ENCODE assay signal across 1 cellular context in the genomic region with DNA sequence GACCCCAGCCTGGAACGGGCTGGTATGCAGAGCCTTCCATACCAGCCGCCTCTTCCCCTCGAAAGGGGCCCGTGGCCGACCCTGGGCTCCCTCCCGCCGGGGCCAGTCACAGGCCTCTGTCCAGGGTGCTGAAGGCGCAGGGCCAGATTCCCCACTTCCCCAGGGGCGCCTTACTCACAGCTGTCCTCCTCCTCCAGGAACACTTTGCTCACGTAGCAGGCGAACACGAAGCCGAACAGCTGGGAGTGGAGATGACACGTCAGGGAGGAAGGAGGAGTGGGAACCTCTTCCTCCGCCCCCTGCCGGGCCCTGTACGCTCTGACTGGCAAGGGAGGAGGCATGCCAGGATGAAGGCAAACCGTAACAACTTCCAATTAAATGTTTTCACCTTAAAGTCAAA.
A peak's percentile ranks its signal among the peaks of the same experiment; 100 is the strongest.
TF ChIP-seq lines count a peak whose summit lies in the region.

No MANE protein-coding gene starts in this region.

TF ChIP-seq in K562, 482 proteins besides CTCF, POLR2A, EP300 and RAD21 (continued from another document and continues in another):
- TF ChIP-seq, protein P1, sequence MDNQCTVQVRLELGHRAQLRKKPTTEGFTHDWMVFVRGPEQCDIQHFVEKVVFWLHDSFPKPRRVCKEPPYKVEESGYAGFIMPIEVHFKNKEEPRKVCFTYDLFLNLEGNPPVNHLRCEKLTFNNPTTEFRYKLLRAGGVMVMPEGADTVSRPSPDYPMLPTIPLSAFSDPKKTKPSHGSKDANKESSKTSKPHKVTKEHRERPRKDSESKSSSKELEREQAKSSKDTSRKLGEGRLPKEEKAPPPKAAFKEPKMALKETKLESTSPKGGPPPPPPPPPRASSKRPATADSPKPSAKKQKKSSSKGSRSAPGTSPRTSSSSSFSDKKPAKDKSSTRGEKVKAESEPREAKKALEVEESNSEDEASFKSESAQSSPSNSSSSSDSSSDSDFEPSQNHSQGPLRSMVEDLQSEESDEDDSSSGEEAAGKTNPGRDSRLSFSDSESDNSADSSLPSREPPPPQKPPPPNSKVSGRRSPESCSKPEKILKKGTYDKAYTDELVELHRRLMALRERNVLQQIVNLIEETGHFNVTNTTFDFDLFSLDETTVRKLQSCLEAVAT (IDR thresholded peaks at IDR 0.05), result no peak
- TF ChIP-seq SAP30 (IDR thresholded peaks at IDR 0.05; ENCODE audit: borderline replicate concordance, insufficient read depth, low read depth, low read length, poor library complexity, severe bottlenecking) (peak; percentile 75), SMAD4 (CRISPR knock-in tag; conservative IDR thresholded peaks at IDR 0.05) (no peak), CBX1 (IDR thresholded peaks at IDR 0.05; ENCODE audit: low read depth) (no peak), ZFP1 (CRISPR knock-in tag; IDR thresholded peaks at IDR 0.05) (no peak), CREM (IDR thresholded peaks at IDR 0.05; ENCODE audit: low read depth) (peak; percentile 81), ZNF253 (CRISPR knock-in tag; conservative IDR thresholded peaks at IDR 0.05) (no peak), MAFG (tag; conservative IDR thresholded peaks at IDR 0.05) (no peak), U2AF1 (optimal IDR thresholded peaks at IDR 0.05; ENCODE audit: low read depth, low read length) (no peak), CSDE1 (IDR thresholded peaks at IDR 0.05) (no peak), MED1 (CRISPR knock-in tag; IDR thresholded peaks at IDR 0.05; ENCODE audit: borderline replicate concordance) (0 out of 2 replicates have a peak, but pooled peaks have one; percentile 81), ZNF408 (CRISPR knock-in tag; IDR thresholded peaks at IDR 0.05; ENCODE audit: low read depth) (no peak), FIP1L1 (IDR thresholded peaks at IDR 0.05; ENCODE audit: low read depth, low read length, poor library complexity, severe bottlenecking) (no peak), GTF2F1 (IDR thresholded peaks at IDR 0.05; ENCODE audit: low read depth, low read length) (no peak), TEAD2 (tag; IDR thresholded peaks at IDR 0.05) (no peak), ZFPM2 (CRISPR knock-in tag; IDR thresholded peaks at IDR 0.05) (no peak), KAT8 (IDR thresholded peaks at IDR 0.05; ENCODE audit: low read depth) (no peak), CC2D1A (IDR thresholded peaks at IDR 0.05) (no peak), KDM4B (IDR thresholded peaks at IDR 0.05; ENCODE audit: borderline replicate concordance in 2 of 2, low read depth in 1 of 2) (no peak), LEF1 (IDR thresholded peaks at IDR 0.05) (no peak), SETDB1 (IDR thresholded peaks at IDR 0.05; ENCODE audit: low read length) (no peak), SREBF2 (CRISPR knock-in tag; IDR thresholded peaks at IDR 0.05) (no peak), ATF7 (IDR thresholded peaks at IDR 0.05) (no peak), ZNF384 (IDR thresholded peaks at IDR 0.05; ENCODE audit: low read depth, low read length) (0 out of 2 replicates have a peak, but pooled peaks have one; percentile 31), XRCC4 (IDR thresholded peaks at IDR 0.05; ENCODE audit: extremely low read depth, insufficient read depth, insufficient read length) (no peak), CHCHD3 (CRISPR knock-in tag; IDR thresholded peaks at IDR 0.05) (no peak), GTF2A2 (tag; IDR thresholded peaks at IDR 0.05) (no peak), HDAC8 (tag; IDR thresholded peaks at IDR 0.05) (no peak), MCM3 (IDR thresholded peaks at IDR 0.05) (no peak), ZNF830 (CRISPR knock-in tag; IDR thresholded peaks at IDR 0.05) (no peak), SMAD1 (IDR thresholded peaks at IDR 0.05; ENCODE audit: low read depth, low read length, partially characterized antibody) (no peak), YBX1 (IDR thresholded peaks at IDR 0.05) (no peak), TRIM24 (IDR thresholded peaks at IDR 0.05) (no peak), ZNF316 (IDR thresholded peaks at IDR 0.05) (no peak), MTA2 (IDR thresholded peaks at IDR 0.05; ENCODE audit: low read depth) (no peak), EP400 (IDR thresholded peaks at IDR 0.05) (no peak), KHSRP (IDR thresholded peaks at IDR 0.05) (no peak), FOS (IDR thresholded peaks at IDR 0.05; ENCODE audit: extremely low read depth, insufficient read length) (no peak), RBM39 (optimal IDR thresholded peaks at IDR 0.05; ENCODE audit: low read depth, low read length) (no peak), JUN (IDR thresholded peaks at IDR 0.05; ENCODE audit: borderline replicate concordance, low read depth, low read length) (no peak), JUN (CRISPR knock-in tag; IDR thresholded peaks at IDR 0.05; ENCODE audit: borderline replicate concordance) (no peak), KLF10 (CRISPR knock-in tag; IDR thresholded peaks at IDR 0.05) (no peak), PHF20 (IDR thresholded peaks at IDR 0.05; ENCODE audit: partially characterized antibody) (no peak), POU5F1 (IDR thresholded peaks at IDR 0.05; ENCODE audit: borderline replicate concordance, low read depth, low read length, partially characterized antibody) (no peak), BRCA1 (IDR thresholded peaks at IDR 0.05) (no peak), BRCA1 (CRISPR knock-in tag; IDR thresholded peaks at IDR 0.05) (no peak)
- TF ChIP-seq, protein P2, sequence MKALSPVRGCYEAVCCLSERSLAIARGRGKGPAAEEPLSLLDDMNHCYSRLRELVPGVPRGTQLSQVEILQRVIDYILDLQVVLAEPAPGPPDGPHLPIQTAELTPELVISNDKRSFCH (CRISPR knock-in tag; IDR thresholded peaks at IDR 0.05), result no peak
- TF ChIP-seq, protein P2 (tag; IDR thresholded peaks at IDR 0.05), result no peak
- TF ChIP-seq, protein P3, sequence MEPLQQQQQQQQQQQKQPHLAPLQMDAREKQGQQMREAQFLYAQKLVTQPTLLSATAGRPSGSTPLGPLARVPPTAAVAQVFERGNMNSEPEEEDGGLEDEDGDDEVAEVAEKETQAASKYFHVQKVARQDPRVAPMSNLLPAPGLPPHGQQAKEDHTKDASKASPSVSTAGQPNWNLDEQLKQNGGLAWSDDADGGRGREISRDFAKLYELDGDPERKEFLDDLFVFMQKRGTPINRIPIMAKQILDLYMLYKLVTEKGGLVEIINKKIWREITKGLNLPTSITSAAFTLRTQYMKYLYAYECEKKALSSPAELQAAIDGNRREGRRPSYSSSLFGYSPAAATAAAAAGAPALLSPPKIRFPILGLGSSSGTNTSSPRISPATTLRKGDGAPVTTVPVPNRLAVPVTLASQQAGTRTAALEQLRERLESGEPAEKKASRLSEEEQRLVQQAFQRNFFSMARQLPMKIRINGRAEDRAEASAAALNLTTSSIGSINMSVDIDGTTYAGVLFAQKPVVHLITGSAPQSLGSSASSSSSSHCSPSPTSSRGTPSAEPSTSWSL (CRISPR knock-in tag; IDR thresholded peaks at IDR 0.05; ENCODE audit: borderline replicate concordance), result no peak
- TF ChIP-seq, protein P4, sequence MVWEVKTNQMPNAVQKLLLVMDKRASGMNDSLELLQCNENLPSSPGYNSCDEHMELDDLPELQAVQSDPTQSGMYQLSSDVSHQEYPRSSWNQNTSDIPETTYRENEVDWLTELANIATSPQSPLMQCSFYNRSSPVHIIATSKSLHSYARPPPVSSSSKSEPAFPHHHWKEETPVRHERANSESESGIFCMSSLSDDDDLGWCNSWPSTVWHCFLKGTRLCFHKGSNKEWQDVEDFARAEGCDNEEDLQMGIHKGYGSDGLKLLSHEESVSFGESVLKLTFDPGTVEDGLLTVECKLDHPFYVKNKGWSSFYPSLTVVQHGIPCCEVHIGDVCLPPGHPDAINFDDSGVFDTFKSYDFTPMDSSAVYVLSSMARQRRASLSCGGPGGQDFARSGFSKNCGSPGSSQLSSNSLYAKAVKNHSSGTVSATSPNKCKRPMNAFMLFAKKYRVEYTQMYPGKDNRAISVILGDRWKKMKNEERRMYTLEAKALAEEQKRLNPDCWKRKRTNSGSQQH (CRISPR knock-in tag; IDR thresholded peaks at IDR 0.05), result no peak
- TF ChIP-seq, protein P5, sequence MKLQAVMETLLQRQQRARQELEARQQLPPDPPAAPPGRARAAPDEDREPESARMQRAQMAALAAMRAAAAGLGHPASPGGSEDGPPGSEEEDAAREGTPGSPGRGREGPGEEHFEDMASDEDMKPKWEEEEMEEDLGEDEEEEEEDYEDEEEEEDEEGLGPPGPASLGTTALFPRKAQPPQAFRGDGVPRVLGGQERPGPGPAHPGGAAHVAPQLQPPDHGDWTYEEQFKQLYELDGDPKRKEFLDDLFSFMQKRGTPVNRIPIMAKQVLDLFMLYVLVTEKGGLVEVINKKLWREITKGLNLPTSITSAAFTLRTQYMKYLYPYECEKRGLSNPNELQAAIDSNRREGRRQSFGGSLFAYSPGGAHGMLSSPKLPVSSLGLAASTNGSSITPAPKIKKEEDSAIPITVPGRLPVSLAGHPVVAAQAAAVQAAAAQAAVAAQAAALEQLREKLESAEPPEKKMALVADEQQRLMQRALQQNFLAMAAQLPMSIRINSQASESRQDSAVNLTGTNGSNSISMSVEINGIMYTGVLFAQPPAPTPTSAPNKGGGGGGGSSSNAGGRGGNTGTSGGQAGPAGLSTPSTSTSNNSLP (IDR thresholded peaks at IDR 0.05; ENCODE audit: borderline replicate concordance, low read depth, low read length), result no peak
- TF ChIP-seq, protein P6, sequence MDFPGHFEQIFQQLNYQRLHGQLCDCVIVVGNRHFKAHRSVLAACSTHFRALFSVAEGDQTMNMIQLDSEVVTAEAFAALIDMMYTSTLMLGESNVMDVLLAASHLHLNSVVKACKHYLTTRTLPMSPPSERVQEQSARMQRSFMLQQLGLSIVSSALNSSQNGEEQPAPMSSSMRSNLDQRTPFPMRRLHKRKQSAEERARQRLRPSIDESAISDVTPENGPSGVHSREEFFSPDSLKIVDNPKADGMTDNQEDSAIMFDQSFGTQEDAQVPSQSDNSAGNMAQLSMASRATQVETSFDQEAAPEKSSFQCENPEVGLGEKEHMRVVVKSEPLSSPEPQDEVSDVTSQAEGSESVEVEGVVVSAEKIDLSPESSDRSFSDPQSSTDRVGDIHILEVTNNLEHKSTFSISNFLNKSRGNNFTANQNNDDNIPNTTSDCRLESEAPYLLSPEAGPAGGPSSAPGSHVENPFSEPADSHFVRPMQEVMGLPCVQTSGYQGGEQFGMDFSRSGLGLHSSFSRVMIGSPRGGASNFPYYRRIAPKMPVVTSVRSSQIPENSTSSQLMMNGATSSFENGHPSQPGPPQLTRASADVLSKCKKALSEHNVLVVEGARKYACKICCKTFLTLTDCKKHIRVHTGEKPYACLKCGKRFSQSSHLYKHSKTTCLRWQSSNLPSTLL (IDR thresholded peaks at IDR 0.05), result no peak
- TF ChIP-seq, protein P7, sequence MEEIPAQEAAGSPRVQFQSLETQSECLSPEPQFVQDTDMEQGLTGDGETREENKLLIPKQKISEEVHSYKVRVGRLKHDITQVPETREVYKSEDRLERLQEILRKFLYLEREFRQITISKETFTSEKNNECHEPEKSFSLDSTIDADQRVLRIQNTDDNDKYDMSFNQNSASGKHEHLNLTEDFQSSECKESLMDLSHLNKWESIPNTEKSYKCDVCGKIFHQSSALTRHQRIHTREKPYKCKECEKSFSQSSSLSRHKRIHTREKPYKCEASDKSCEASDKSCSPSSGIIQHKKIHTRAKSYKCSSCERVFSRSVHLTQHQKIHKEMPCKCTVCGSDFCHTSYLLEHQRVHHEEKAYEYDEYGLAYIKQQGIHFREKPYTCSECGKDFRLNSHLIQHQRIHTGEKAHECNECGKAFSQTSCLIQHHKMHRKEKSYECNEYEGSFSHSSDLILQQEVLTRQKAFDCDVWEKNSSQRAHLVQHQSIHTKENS (CRISPR knock-in tag; IDR thresholded peaks at IDR 0.05), result no peak
- TF ChIP-seq, protein P8, sequence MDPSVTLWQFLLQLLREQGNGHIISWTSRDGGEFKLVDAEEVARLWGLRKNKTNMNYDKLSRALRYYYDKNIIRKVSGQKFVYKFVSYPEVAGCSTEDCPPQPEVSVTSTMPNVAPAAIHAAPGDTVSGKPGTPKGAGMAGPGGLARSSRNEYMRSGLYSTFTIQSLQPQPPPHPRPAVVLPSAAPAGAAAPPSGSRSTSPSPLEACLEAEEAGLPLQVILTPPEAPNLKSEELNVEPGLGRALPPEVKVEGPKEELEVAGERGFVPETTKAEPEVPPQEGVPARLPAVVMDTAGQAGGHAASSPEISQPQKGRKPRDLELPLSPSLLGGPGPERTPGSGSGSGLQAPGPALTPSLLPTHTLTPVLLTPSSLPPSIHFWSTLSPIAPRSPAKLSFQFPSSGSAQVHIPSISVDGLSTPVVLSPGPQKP (CRISPR knock-in tag; IDR thresholded peaks at IDR 0.05), result no peak
- TF ChIP-seq, protein P9, sequence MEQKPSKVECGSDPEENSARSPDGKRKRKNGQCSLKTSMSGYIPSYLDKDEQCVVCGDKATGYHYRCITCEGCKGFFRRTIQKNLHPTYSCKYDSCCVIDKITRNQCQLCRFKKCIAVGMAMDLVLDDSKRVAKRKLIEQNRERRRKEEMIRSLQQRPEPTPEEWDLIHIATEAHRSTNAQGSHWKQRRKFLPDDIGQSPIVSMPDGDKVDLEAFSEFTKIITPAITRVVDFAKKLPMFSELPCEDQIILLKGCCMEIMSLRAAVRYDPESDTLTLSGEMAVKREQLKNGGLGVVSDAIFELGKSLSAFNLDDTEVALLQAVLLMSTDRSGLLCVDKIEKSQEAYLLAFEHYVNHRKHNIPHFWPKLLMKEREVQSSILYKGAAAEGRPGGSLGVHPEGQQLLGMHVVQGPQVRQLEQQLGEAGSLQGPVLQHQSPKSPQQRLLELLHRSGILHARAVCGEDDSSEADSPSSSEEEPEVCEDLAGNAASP (IDR thresholded peaks at IDR 0.05), result no peak
- TF ChIP-seq, protein P10, sequence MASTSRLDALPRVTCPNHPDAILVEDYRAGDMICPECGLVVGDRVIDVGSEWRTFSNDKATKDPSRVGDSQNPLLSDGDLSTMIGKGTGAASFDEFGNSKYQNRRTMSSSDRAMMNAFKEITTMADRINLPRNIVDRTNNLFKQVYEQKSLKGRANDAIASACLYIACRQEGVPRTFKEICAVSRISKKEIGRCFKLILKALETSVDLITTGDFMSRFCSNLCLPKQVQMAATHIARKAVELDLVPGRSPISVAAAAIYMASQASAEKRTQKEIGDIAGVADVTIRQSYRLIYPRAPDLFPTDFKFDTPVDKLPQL (IDR thresholded peaks at IDR 0.05; ENCODE audit: extremely low read depth, insufficient read length), result no peak
- TF ChIP-seq, protein P11, sequence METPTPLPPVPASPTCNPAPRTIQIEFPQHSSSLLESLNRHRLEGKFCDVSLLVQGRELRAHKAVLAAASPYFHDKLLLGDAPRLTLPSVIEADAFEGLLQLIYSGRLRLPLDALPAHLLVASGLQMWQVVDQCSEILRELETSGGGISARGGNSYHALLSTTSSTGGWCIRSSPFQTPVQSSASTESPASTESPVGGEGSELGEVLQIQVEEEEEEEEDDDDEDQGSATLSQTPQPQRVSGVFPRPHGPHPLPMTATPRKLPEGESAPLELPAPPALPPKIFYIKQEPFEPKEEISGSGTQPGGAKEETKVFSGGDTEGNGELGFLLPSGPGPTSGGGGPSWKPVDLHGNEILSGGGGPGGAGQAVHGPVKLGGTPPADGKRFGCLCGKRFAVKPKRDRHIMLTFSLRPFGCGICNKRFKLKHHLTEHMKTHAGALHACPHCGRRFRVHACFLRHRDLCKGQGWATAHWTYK (CRISPR knock-in tag; IDR thresholded peaks at IDR 0.05), result no peak
